Comparison of ENCODE assay signal across 8 cellular contexts in the genomic region with DNA sequence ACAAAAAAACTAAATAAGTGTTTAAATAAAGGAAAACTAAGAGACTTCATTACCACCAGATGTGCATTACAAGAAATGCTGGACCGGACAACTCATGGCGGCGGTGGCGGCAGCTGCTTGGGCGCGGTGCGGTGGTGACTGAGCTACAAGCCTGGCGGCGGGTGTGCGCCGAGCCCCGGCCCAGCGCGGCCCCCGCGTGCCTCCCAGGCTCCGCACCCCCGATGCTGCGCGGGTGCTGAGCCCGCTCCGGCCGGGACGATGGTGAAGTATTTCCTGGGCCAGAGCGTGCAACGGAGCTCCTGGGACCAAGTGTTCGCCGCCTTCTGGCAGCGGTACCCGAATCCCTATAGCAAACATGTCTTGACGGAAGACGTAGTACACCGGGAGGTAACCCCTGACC.
"Had no signal": no experiment of that assay in that cellular context is flagged by ENCODE, and none has a peak within 500 bp of the region (broad histone marks: within the 10 kb centered on the region; RNA-seq: fewer than 3 reads in every experiment).

No MANE protein-coding gene starts in this region.

- H3K4me3 ChIP-seq: GM12878 had no signal

- ATAC-seq: GM12878 had no signal

- DNase-seq: GDM1, GF-D8 had no signal

- FAIRE-seq: G401.6, GM12878, GM12891, GM12892, GM18507, GM19239 had no signal
